In the genomic region with DNA sequence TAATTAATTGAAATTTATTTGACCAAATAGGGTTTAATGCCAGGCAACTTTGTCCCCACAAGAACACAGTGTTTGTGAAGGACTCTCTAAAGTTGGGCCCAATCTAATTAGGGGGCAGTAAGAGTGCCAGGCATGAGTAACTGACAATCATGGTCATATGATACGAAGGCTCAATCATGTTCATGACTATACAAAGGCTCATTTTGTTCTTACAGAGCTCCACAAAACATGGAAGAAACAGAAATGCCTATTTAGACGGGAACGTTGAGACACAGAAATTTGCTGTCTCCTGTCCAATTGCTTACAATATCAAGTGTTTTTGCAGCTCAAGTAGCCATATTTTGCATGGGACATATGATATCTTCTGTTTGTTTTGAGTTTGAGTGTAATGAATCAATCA, we compare ENCODE assay signal across 21 cellular contexts.
"Had no signal": no experiment of that assay in that cellular context is flagged by ENCODE, and none has a peak within 500 bp of the region (broad histone marks: within the 10 kb centered on the region; RNA-seq: fewer than 3 reads in every experiment).

No MANE protein-coding gene starts in this region.

- H3K27me3 Mint-ChIP-seq: activated naive CD8-positive, alpha-beta T cell treated with anti-CD3 and anti-CD28 coated beads for 36 hours; naive thymus-derived CD4-positive, alpha-beta T cell; progenitor cell of endocrine pancreas; T-cell had no signal

- H3K4me1 ChIP-seq: spleen, upper lobe of left lung had no signal

- H3K27ac ChIP-seq: spleen, upper lobe of left lung, WERI-Rb-1 had no signal

- H3K4me1 Mint-ChIP-seq: activated naive CD8-positive, alpha-beta T cell treated with anti-CD3 and anti-CD28 coated beads for 36 hours; naive thymus-derived CD4-positive, alpha-beta T cell; neural crest cell; T-cell had no signal

- FAIRE-seq: bronchial epithelial cell, endometrium, islet of Langerhans, TTC549 had no signal

- H3K27ac Mint-ChIP-seq: activated naive CD8-positive, alpha-beta T cell treated with anti-CD3 and anti-CD28 coated beads for 36 hours; naive thymus-derived CD4-positive, alpha-beta T cell; progenitor cell of endocrine pancreas; T-cell had no signal

- H3K4me3 ChIP-seq: spleen, upper lobe of left lung had no signal

- H3K27me3 ChIP-seq: spleen, upper lobe of left lung had no signal

- H3K4me2 ChIP-seq: SK-N-SH had no signal

- DNase-seq: activated CD4-positive, alpha-beta T cell treated with anti-CD3 and anti-CD28 coated beads for 1 hour; activated CD4-positive, alpha-beta T cell treated with anti-CD3 and anti-CD28 coated beads, Interleukin-2, amount 50 U/mL, for 1 hour; activated naive CD8-positive, alpha-beta T cell treated with anti-CD3 and anti-CD28 coated beads for 36 hours; activated T-cell treated with anti-CD3 and anti-CD28 coated beads, Interleukin-2, amount 50 U/mL, for 1 hour; effector CD4-positive, alpha-beta T cell; left cardiac atrium; mesenchymal stem cell; naive thymus-derived CD4-positive, alpha-beta T cell; SK-N-SH; spleen; stimulated activated CD4-positive, alpha-beta T cell treated with anti-CD3 and anti-CD28 coated beads, Interleukin-4, amount 100 ng/mL, for 1 hour; stimulated activated naive CD4-positive, alpha-beta T cell; T-cell; upper lobe of left lung; WERI-Rb-1 had no signal

- H3K36me3 Mint-ChIP-seq: activated naive CD8-positive, alpha-beta T cell treated with anti-CD3 and anti-CD28 coated beads for 36 hours; naive thymus-derived CD4-positive, alpha-beta T cell; T-cell had no signal

- H3K9me3 ChIP-seq: SK-N-SH, upper lobe of left lung had no signal

- H3K36me3 ChIP-seq: spleen, upper lobe of left lung, WERI-Rb-1 had no signal

- H3K9ac ChIP-seq: SK-N-SH had no signal

- H3K9me3 Mint-ChIP-seq: activated naive CD8-positive, alpha-beta T cell treated with anti-CD3 and anti-CD28 coated beads for 36 hours had no signal

- ATAC-seq: left cardiac atrium; naive thymus-derived CD4-positive, alpha-beta T cell; T-cell had no signal

- H3K4me3 Mint-ChIP-seq: activated naive CD8-positive, alpha-beta T cell treated with anti-CD3 and anti-CD28 coated beads for 36 hours; naive thymus-derived CD4-positive, alpha-beta T cell; neural crest cell; T-cell had no signal
